ENCODE assay signal across 8 cellular contexts in the genomic region with DNA sequence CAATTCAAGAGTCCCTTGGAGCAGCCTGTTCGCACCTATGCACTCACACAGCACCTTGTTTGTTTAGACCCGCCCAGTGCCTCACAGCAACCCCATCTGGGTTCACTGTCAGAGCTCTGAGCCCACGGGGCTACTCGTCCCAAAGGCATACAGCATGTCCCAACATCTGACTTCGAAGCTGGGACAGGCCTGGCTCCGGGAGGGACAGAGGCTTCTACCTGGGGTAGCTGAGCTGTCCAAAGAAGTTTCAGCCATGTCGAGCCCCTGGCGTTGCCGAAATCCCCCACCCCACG. TPM values are rescaled to one million over a fixed set of nuclear protein-coding genes. Genes with fewer than 3 reads are reported as not detected.
DNase-seq lines count a peak whose midpoint lies in the region; ATAC-seq and TF ChIP-seq lines count a peak whose summit lies in the region.

No MANE protein-coding gene starts in this region.

- peak overlapping the region; percentile 53 for H3K4me2 ChIP-seq in Karpas-422 (ENCODE audit: low read depth, low read length, poor library complexity, severe bottlenecking)

- H3K9me3 ChIP-seq in Karpas-422 (ENCODE audit: low read length), result no peaks in the 10 kb centered on the region
- H3K9me3 ChIP-seq in endodermal cell (ENCODE audit: control insufficient read depth, low read length), result no peaks in the 10 kb centered on the region
- H3K9me3 ChIP-seq in psoas muscle, result no peaks in the 10 kb centered on the region

- H3K27me3 ChIP-seq in Karpas-422 (ENCODE audit: low read length) (no peaks in the 10 kb centered on the region), endodermal cell (ENCODE audit: control insufficient read depth, insufficient read depth, low read length, poor library complexity, severe bottlenecking) (no peaks in the 10 kb centered on the region), psoas muscle (ENCODE audit: insufficient read depth in 3 of 3, low read length in 2 of 3) (peaks cover 0 to 10% (median 0%) of the 10 kb centered on the region in 3 donors)

- H2AFZ ChIP-seq in Karpas-422 (ENCODE audit: low read length), result no peak overlapping the region

- peak overlapping the region; percentile 99 for H3K27ac Mint-ChIP-seq in stimulated activated naive CD8-positive, alpha-beta T cell treated with anti-CD3 and anti-CD28 coated beads, Interleukin-15, Interleukin-2, amounts not matched to agents 100 ng/mL and 50 ng/mL, for 24 hours
- H3K27ac Mint-ChIP-seq in endodermal cell (peak overlapping the region; percentile 18), mesothelial cell of epicardium (no peak overlapping the region)

- no peak for TF ChIP-seq CTCF in endodermal cell (conservative IDR thresholded peaks at IDR 0.05)
- no peak for TF ChIP-seq CTCF in mesothelial cell of epicardium (IDR thresholded peaks at IDR 0.05; ENCODE audit: unreplicated experiment)
- no peak for TF ChIP-seq CTCF in psoas muscle (IDR thresholded peaks at IDR 0.05)

- no peaks in the 10 kb centered on the region for H3K79me2 ChIP-seq in Karpas-422 (ENCODE audit: low read length)

- peaks cover 13% of the 10 kb centered on the region for H3K36me3 Mint-ChIP-seq in stimulated activated naive CD8-positive, alpha-beta T cell treated with anti-CD3 and anti-CD28 coated beads, Interleukin-15, Interleukin-2, amounts not matched to agents 100 ng/mL and 50 ng/mL, for 24 hours (ENCODE audit: low read depth)
- H3K36me3 Mint-ChIP-seq in endodermal cell (ENCODE audit: low read depth) (no peaks in the 10 kb centered on the region), mesothelial cell of epicardium (no peaks in the 10 kb centered on the region)

- 84 to 89% methylated on average over 10 of the region's 10 CpGs for WGBS in endodermal cell (ENCODE audit: insufficient coverage in 1 of 2, insufficient read length in 1 of 2), 2 experiments
- WGBS in psoas muscle, 3 donors, result 80 to 88% (median 86%) methylated on average over 10 of the region's 10 CpGs

- no peak for DNase-seq in stimulated activated naive CD8-positive, alpha-beta T cell treated with anti-CD3 and anti-CD28 coated beads, Interleukin-15, Interleukin-2, amounts not matched to agents 100 U/mL and 50 U/mL, for 24 hours
- DNase-seq in Karpas-422, result peak; percentile 71
- DNase-seq in endodermal cell, result peak; percentile 60
- DNase-seq in mesothelial cell of epicardium (ENCODE audit: low spot score in 2 of 2, unreplicated experiment in 2 of 2), result no peak
- no peak for DNase-seq in stimulated activated CD4-positive, alpha-beta T cell treated with anti-CD3 and anti-CD28 coated beads, Interleukin-4, amount 100 ng/mL, for 4 hours
- no peak for DNase-seq in psoas muscle

- no peak for ATAC-seq in stimulated activated naive CD8-positive, alpha-beta T cell treated with anti-CD3 and anti-CD28 coated beads, Interleukin-15, Interleukin-2, amounts not matched to agents 100 U/mL and 50 U/mL, for 24 hours
- ATAC-seq in esophagus mucosa (no peak), psoas muscle (no peak)

- no peaks in the 10 kb centered on the region for H4K20me1 ChIP-seq in Karpas-422 (ENCODE audit: insufficient read depth, low read depth, low read length)

- H3K4me1 ChIP-seq in Karpas-422 (ENCODE audit: low read length) (peaks cover 76% of the 10 kb centered on the region), endodermal cell (ENCODE audit: control insufficient read depth, insufficient read depth, low read length) (peaks cover 5% of the 10 kb centered on the region), psoas muscle (no peaks in the 10 kb centered on the region)

- peak overlapping the region; percentile 83 for H3K27ac ChIP-seq in Karpas-422 (ENCODE audit: low read length)
- no peak overlapping the region for H3K27ac ChIP-seq in endodermal cell (ENCODE audit: low read depth, low read length)
- no peak overlapping the region for H3K27ac ChIP-seq in psoas muscle

- H3K4me3 ChIP-seq in Karpas-422 (ENCODE audit: low read length) (no peak overlapping the region), endodermal cell (ENCODE audit: low read length) (no peak overlapping the region), psoas muscle (no peak overlapping the region)

- no peaks in the 10 kb centered on the region for H3K9me3 Mint-ChIP-seq in stimulated activated naive CD8-positive, alpha-beta T cell treated with anti-CD3 and anti-CD28 coated beads, Interleukin-15, Interleukin-2, amounts not matched to agents 100 ng/mL and 50 ng/mL, for 24 hours
- H3K9me3 Mint-ChIP-seq in endodermal cell (no peaks in the 10 kb centered on the region), mesothelial cell of epicardium (no peaks in the 10 kb centered on the region)

- no peaks in the 10 kb centered on the region for H3K27me3 Mint-ChIP-seq in stimulated activated naive CD8-positive, alpha-beta T cell treated with anti-CD3 and anti-CD28 coated beads, Interleukin-15, Interleukin-2, amounts not matched to agents 100 ng/mL and 50 ng/mL, for 24 hours
- H3K27me3 Mint-ChIP-seq in endodermal cell (ENCODE audit: insufficient read depth) (peaks cover 6% of the 10 kb centered on the region), mesothelial cell of epicardium (ENCODE audit: low read depth) (no peaks in the 10 kb centered on the region)

- H3K4me3 Mint-ChIP-seq in stimulated activated naive CD8-positive, alpha-beta T cell treated with anti-CD3 and anti-CD28 coated beads, Interleukin-15, Interleukin-2, amounts not matched to agents 100 ng/mL and 50 ng/mL, for 24 hours, result peak overlapping the region; percentile 43
- H3K4me3 Mint-ChIP-seq in endodermal cell (no peak overlapping the region), mesothelial cell of epicardium (no peak overlapping the region)

- H3K4me1 Mint-ChIP-seq in stimulated activated naive CD8-positive, alpha-beta T cell treated with anti-CD3 and anti-CD28 coated beads, Interleukin-15, Interleukin-2, amounts not matched to agents 100 ng/mL and 50 ng/mL, for 24 hours (ENCODE audit: low read depth), result peaks cover 100% of the 10 kb centered on the region
- H3K4me1 Mint-ChIP-seq in endodermal cell, result peaks cover 9% of the 10 kb centered on the region
- peaks cover 25% of the 10 kb centered on the region for H3K4me1 Mint-ChIP-seq in mesothelial cell of epicardium

- H3K9me2 ChIP-seq in Karpas-422 (replicated peaks; ENCODE audit: insufficient read depth, low read length), result no peaks in the 10 kb centered on the region

- intact Hi-C loops in psoas muscle (cut with DNase I), result no loop called here

- no peaks in the 10 kb centered on the region for H3K36me3 ChIP-seq in Karpas-422 (ENCODE audit: insufficient read depth, low read length)
- H3K36me3 ChIP-seq in endodermal cell (ENCODE audit: control insufficient read depth, insufficient read depth, low read length), result no peaks in the 10 kb centered on the region
- no peaks in the 10 kb centered on the region for H3K36me3 ChIP-seq in psoas muscle (ENCODE audit: insufficient read depth in 1 of 2, low read depth in 1 of 2)

- H3K9ac ChIP-seq in Karpas-422 (ENCODE audit: low read length) (peak overlapping the region; percentile 61), endodermal cell (ENCODE audit: extremely low read depth, low read length, poor library complexity, severe bottlenecking) (no peak overlapping the region)

RNA-seq across cellular contexts. Expression of gene CYP11A1, which starts 28.6 kb away (rescaled TPM):
- not detected in 2 replicates for total RNA-seq in Karpas-422 (2014; rRNA removed; shearing (Covaris generic); ENCODE audit: low replicate concordance)
- 1 to 10 TPM; 4.8 to 5.3 TPM for total RNA-seq in endodermal cell
- 1.1 TPM for polyA plus RNA-seq in endodermal cell (2013, experiment 1 of 2)
- 1.0 TPM for polyA plus RNA-seq in endodermal cell (2013, experiment 2 of 2)
- 5.2 to 7.0 TPM (median 5.3 TPM) in 3 replicates for total RNA-seq in mesothelial cell of epicardium
- 3.2 TPM for total RNA-seq in esophagus mucosa
- 1 to 10 TPM in 2 of 4 donors, under 1 TPM in 2; 0.61 to 5.0 (median 2.2) TPM for total RNA-seq in psoas muscle
- under 1 TPM; 0.14 to 0.24 (median 0.18) TPM for polyA plus RNA-seq in psoas muscle

RNA-seq across cellular contexts. Expression of gene SEMA7A, which starts 37.7 kb away (rescaled TPM):
- 41.6 and 49.1 TPM in 2 replicates for total RNA-seq in Karpas-422 (2014; rRNA removed; shearing (Covaris generic); ENCODE audit: low replicate concordance)
- total RNA-seq in endodermal cell (1 to 10 TPM; 8.1 to 8.2 TPM), mesothelial cell of epicardium (4.6 to 6.0 TPM (median 5.0 TPM) in 3 replicates), esophagus mucosa (4.0 TPM), psoas muscle (1 to 10 TPM in 3 of 4 donors, under 1 TPM in 1; 0.71 to 2.0 (median 1.5) TPM)
- polyA plus RNA-seq in endodermal cell (2013, experiment 1 of 2), result 21.8 TPM
- polyA plus RNA-seq in endodermal cell (2013, experiment 2 of 2), result 21.5 TPM
- 1 to 10 TPM in 1 of 3 donors, under 1 TPM in 2; 0.44 to 1.2 (median 0.46) TPM for polyA plus RNA-seq in psoas muscle

Comparison
In these comparisons a context has a peak if more than half of its experiments do, and no peak if none do; other contexts are left out.
1. DNase-seq: peak in Karpas-422 (single experiment) and endodermal cell (single experiment); none in stimulated activated naive CD8-positive, alpha-beta T cell treated with anti-CD3 and anti-CD28 coated beads, Interleukin-15, Interleukin-2, amounts not matched to agents 100 U/mL and 50 U/mL, for 24 hours (single experiment), mesothelial cell of epicardium (0 of 2), stimulated activated CD4-positive, alpha-beta T cell treated with anti-CD3 and anti-CD28 coated beads, Interleukin-4, amount 100 ng/mL, for 4 hours (0 of 2) and psoas muscle (0 of 2).